26 cellular contexts compared by ENCODE assay signal in the genomic region with DNA sequence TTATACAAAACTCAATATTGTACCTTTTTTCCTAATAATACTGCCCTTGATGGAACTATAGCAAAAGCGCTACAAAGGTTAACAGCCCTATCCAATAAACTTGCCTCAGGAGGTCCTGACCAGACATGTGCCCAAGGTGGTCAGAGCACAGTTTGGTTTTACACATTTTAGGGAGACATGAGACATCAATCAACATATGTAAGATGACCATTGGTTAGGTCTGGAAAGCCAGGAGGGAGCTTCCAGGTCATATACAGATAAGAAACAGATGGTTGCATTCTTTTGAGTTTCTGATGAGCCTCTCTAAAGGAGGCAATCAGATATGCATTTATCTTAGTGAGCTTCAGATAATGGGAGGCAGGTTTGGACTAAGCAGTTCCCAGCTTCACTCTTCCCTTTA.
"Had no signal": no experiment of that assay in that cellular context is flagged by ENCODE, and none has a peak within 500 bp of the region (broad histone marks: within the 10 kb centered on the region; RNA-seq: fewer than 3 reads in every experiment).

No MANE protein-coding gene starts in this region.

- DNase-seq: hypothalamus; immature natural killer cell; left ventricle myocardium inferior; midbrain; mucosa of descending colon; naive thymus-derived CD4-positive, alpha-beta T cell; ovary; posterior cingulate gyrus; retina; right cardiac atrium; stimulated activated CD4-positive, alpha-beta T cell treated with anti-CD3 and anti-CD28 coated beads, Interleukin-12 subunit alpha, Interleukin-12 subunit beta, amount 100 ng/mL, for 4 hours; stimulated activated CD4-positive, alpha-beta T cell treated with anti-CD3 and anti-CD28 coated beads, Interleukin-15, amount 100 ng/mL, for 24 hours; stimulated activated CD4-positive, alpha-beta T cell treated with anti-CD3 and anti-CD28 coated beads, Interleukin-2, amount 100 ng/mL, for 24 hours; stimulated activated CD4-positive, alpha-beta T cell treated with anti-CD3 and anti-CD28 coated beads, Interleukin-4, amount 100 ng/mL, for 1 hour; stimulated activated naive CD4-positive, alpha-beta T cell; transverse colon; upper lobe of right lung had no signal

- H3K36me3 ChIP-seq: left ventricle myocardium inferior, ovary, prostate gland, suprapubic skin, transverse colon, upper lobe of right lung had no signal

- FAIRE-seq: islet of Langerhans, urothelium cell line had no signal

- H3K4me1 ChIP-seq: left ventricle myocardium inferior, prostate gland, transverse colon, upper lobe of right lung had no signal

- ATAC-seq: mucosa of descending colon; naive thymus-derived CD4-positive, alpha-beta T cell; natural killer cell treated with Interleukin-12 subunit alpha and Interleukin-12 subunit beta and Interleukin-15 and Interleukin-18, amount 100 ng/mL, for 72 hours; right cardiac atrium; sciatic nerve; stimulated activated effector memory CD8-positive, alpha-beta T cell treated with anti-CD3 and anti-CD28 coated beads, Interleukin-12 subunit alpha, Interleukin-12 subunit beta, amount 100 ng/mL, for 72 hours; upper lobe of right lung had no signal

- H3K4me3 ChIP-seq: left ventricle myocardium inferior, lung, mucosa of descending colon, ovary, prostate gland, skin epidermis, suprapubic skin, transverse colon, upper lobe of right lung had no signal

- H3K27ac ChIP-seq: left ventricle myocardium inferior, ovary, prostate gland, skin epidermis, suprapubic skin, transverse colon, upper lobe of right lung had no signal

- H3K27me3 ChIP-seq: ovary, suprapubic skin, transverse colon, upper lobe of right lung had no signal

- H3K9me3 ChIP-seq: ovary, prostate gland, suprapubic skin, transverse colon had no signal
